8 cellular contexts compared by ENCODE assay signal in the genomic region with DNA sequence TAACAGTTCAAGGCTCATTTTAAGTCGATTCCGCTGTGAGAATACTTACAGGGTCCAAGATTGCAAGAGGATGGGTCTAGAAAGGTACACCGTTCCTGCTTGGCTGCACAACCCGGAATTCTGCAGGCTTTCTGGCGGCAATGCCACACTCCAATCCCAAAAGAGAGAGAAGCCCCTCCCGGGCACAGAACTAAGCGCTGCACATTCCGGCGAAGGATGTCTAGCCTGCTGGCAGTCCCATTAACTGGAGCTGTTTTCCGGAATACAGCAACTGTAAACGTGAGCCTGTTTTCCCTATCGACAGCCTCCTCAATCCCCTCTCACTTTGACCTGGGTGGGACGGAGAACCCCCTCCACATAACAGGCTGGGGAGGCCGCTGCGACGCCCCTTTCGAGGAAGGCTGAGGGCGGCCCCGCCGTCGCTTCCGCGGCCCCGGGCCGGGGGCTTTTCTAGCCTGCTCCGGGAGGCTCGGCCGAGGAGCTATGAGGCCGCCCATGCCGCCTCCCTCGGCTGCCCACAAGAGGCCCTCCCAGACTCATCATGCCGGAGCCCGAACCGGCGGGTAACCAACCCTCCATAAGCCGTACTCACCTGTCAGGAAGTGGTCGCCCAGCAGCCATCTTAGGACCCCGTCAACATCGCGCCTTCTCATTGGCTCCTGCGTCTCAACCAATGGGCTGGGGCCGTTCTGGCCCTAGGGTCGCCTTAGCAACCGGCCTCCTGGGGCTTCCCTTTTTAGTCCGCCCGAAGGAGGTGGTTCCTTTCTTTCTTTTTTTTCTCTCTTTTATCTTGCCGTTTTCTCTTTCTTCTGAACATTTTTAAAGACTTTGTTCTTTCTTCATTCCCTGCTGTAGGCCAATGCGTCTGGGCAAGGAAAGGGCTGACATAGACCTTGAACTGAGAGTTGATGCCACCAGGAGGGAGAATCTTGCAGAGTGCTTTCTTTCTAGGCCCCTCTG. TPM values are rescaled to one million over a fixed set of nuclear protein-coding genes. Genes with fewer than 3 reads are reported as not detected.
DNase-seq lines count a peak whose midpoint lies in the region; ATAC-seq and TF ChIP-seq lines count a peak whose summit lies in the region.

Gene FAM204A (minus strand): TSS at position 647 of the 960 bp plus-strand sequence. CDS start 5,909 bp downstream, outside the sequence.

- ATAC-seq in GM18909 (IDR thresholded peaks at IDR 0.05; ENCODE audit: poor library complexity, unreplicated experiment) (peak; percentile 100), HG03175 (IDR thresholded peaks at IDR 0.05; ENCODE audit: unreplicated experiment) (peak; percentile 100), WTC11 (peak; percentile 95)

- CTCF ChIA-PET in AG04450 (lab: Charles Lee) (no interaction called here), WTC11 (lab: Charles Lee) (interaction anchor here (1.0 to 1.1 kb wide), 2 partner anchors 117 to 222 kb away, joined by 3 to 5 read pairs; no protein-coding TSS in a partner anchor)

- H3K9me3 Mint-ChIP-seq in WTC11 (no peaks in the 10 kb centered on the region), immature natural killer cell (no peaks in the 10 kb centered on the region)

- no peaks in the 10 kb centered on the region; the same call in 1 of the 2 replicates for H3K9me3 ChIP-seq in AG04450 (ENCODE audit: control insufficient read depth, insufficient read depth, low read length)

- H3K27me3 Mint-ChIP-seq in WTC11 (ENCODE audit: low read depth) (no peaks in the 10 kb centered on the region; the same call in 1 of the 2 replicates), immature natural killer cell (ENCODE audit: low read depth in 3 of 3) (peaks cover 5 to 18% (median 10%) of the 10 kb centered on the region in 3 donors)

- H3K36me3 Mint-ChIP-seq in WTC11 (no peaks in the 10 kb centered on the region), immature natural killer cell (no peaks in the 10 kb centered on the region)

- POLR2A ChIA-PET in AG04450 (lab: Yijun Ruan, JAX), result interaction anchor here (0.6 kb wide), 1 partner anchor 70 kb away, joined by 3 read pairs; no protein-coding TSS in a partner anchor
- POLR2A ChIA-PET in WTC11 (lab: Charles Lee), result interaction anchor here (0.5 kb wide), 1 partner anchor 71 kb away, joined by 6 read pairs; no protein-coding TSS in a partner anchor

- peaks cover 8% of the 10 kb centered on the region; the same call in 1 of the 2 replicates for H3K4me1 Mint-ChIP-seq in WTC11
- H3K4me1 Mint-ChIP-seq in immature natural killer cell, result peaks cover 29 to 56% of the 10 kb centered on the region in 2 donors

- H3K27ac Mint-ChIP-seq in WTC11, result no peak within 1 kb of the TSS
- H3K27ac Mint-ChIP-seq in immature natural killer cell, result peak within 1 kb of the TSS; percentile 89 to 94 (median 92)

- peak within 1 kb of the TSS; percentile 86 for H3K4me3 Mint-ChIP-seq in WTC11
- H3K4me3 Mint-ChIP-seq in immature natural killer cell, result peak within 1 kb of the TSS; percentile 87 to 97 (median 94)

- no peak for TF ChIP-seq CTCF in AG04450 (IDR thresholded peaks at IDR 0.05; ENCODE audit: low read depth, low read length)
- no peak for TF ChIP-seq CTCF in WTC11 (IDR thresholded peaks at IDR 0.05)
- TF ChIP-seq CTCF in cardiac fibroblast (IDR thresholded peaks at IDR 0.05; ENCODE audit: low read depth, low read length), result no peak

- DNase-seq in AG04450 (ENCODE audit: low read depth, low spot score) (peak; percentile 80), NCI-H226 (peak; percentile 69), WTC11 (ENCODE audit: low spot score) (peak; percentile 92), cardiac fibroblast (ENCODE audit: low read depth in 2 of 2) (peak; percentile 93 to 95), immature natural killer cell (peak; percentile 95 to 97 (median 96)), smooth muscle cell of the brain vasculature (ENCODE audit: low read depth, low spot score) (peak; percentile 83)

- H3K27me3 ChIP-seq in AG04450 (ENCODE audit: control insufficient read depth, insufficient read depth, low read length), result no peaks in the 10 kb centered on the region

- peak within 1 kb of the TSS; percentile 92 for H3K4me3 ChIP-seq in AG04450 (ENCODE audit: low read depth, low read length)
- H3K4me3 ChIP-seq in cardiac fibroblast (replicated peaks in 1 of 2; ENCODE audit: low read depth in 2 of 2, low read length in 2 of 2), result peak within 1 kb of the TSS; percentile 78 to 82

- H3K27ac ChIP-seq in AG04450 (ENCODE audit: low read depth, low read length), result no peak within 1 kb of the TSS

TF ChIP-seq in WTC11, 78 proteins besides CTCF, POLR2A, EP300 and RAD21:
- TF ChIP-seq ATF1 (CRISPR knock-in tag; IDR thresholded peaks at IDR 0.05) (0 out of 2 replicates have a peak, but pooled peaks have one; percentile 71), SP1 (CRISPR knock-in tag; conservative IDR thresholded peaks at IDR 0.05) (0 out of 2 replicates have a peak, but pooled peaks have one; percentile 30), NFYB (CRISPR knock-in tag; conservative IDR thresholded peaks at IDR 0.05; ENCODE audit: low read depth) (peak; percentile 90), KAT7 (CRISPR knock-in tag; IDR thresholded peaks at IDR 0.05; ENCODE audit: borderline replicate concordance) (peak; percentile 44; the same call in 1 of the 2 replicates), HMGXB4 (CRISPR knock-in tag; IDR thresholded peaks at IDR 0.05) (peak; percentile 65; the same call in 1 of the 2 replicates)
- TF ChIP-seq, protein P1, sequence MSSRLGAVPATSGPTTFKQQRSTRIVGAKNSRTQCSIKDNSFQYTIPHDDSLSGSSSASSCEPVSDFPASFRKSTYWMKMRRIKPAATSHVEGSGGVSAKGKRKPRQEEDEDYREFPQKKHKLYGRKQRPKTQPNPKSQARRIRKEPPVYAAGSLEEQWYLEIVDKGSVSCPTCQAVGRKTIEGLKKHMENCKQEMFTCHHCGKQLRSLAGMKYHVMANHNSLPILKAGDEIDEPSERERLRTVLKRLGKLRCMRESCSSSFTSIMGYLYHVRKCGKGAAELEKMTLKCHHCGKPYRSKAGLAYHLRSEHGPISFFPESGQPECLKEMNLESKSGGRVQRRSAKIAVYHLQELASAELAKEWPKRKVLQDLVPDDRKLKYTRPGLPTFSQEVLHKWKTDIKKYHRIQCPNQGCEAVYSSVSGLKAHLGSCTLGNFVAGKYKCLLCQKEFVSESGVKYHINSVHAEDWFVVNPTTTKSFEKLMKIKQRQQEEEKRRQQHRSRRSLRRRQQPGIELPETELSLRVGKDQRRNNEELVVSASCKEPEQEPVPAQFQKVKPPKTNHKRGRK (CRISPR knock-in tag; IDR thresholded peaks at IDR 0.05; ENCODE audit: borderline replicate concordance), result no peak
TF ChIP-seq in WTC11: peak in this region for 5.

RNA-seq across cellular contexts. Expression of gene FAM204A, which starts in this region (rescaled TPM):
- polyA plus RNA-seq in AG04450 (2011; rRNA removed), result 34.8 and 42.8 TPM in 2 replicates
- polyA minus RNA-seq in AG04450 (2011; rRNA and poly(A)+ RNA removed), result 31.6 and 34.1 TPM in 2 replicates
- 33.3 to 36.7 TPM (median 36.1 TPM) in 3 replicates for total RNA-seq in WTC11 (2021)
- polyA plus RNA-seq in immature natural killer cell, result 100 to 1,000 TPM; 122 to 206 (median 151) TPM
